8 cellular contexts compared by ENCODE assay signal in the genomic region with DNA sequence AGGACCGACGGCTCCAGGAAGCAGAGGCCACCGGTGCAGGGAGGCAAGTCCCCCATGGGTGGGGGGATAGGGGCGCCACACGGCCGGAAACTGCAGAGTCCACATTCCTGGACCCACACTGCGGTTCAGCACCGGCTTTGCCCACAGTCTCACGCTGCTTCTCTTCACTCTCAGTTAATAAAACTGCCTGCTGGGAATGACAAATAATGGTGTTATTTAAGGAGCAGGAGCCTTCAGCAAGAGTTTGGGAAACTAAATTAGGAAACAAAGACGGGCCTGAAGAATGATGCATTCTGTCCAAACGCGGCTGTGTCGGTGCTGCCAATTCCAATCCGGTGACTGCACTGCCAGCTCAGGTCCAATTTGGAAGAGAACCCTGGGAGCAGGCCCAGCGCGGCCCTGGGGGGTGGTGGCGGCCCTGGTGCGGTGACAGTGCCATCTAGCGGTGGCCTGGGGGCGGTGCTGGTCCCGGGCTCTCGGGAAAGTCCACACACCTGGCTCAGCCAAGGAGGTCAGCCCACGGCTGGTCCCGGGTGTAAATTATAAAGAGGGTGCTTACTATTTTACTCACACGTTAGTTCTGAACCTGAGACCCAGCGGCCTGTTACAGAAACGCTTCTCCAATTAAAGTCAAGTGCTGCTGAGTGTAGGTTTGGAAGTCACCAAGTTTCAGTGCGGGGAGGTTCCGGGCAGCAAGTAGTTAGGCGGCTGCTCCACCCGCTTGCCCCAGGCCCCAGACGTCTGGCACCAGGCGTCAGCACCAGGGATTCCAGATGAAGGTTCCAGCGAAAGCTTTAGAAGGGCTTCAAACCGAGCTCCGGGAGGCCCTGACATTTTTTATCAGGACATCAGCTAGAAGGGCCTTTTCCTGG.
DNase-seq lines count a peak whose midpoint lies in the region; ATAC-seq and TF ChIP-seq lines count a peak whose summit lies in the region.

No MANE protein-coding gene starts in this region.

- no peaks in the 10 kb centered on the region for H3K79me2 ChIP-seq in OCI-LY1 (ENCODE audit: insufficient read depth, low read length)

- peaks cover 1% of the 10 kb centered on the region for H3K4me1 Mint-ChIP-seq in activated T-helper 2 cell treated with anti-CD3 and anti-CD28 coated beads, Interferon-gamma antibody, Interleukin-2, Interleukin-4, amounts not matched to agents 10 μg/mL and 5 μg/mL and 100 μg/mL, durations not matched to agents 14 hours and 24 hours and 36 hours (ENCODE audit: low read depth)
- H3K4me1 Mint-ChIP-seq in neural crest cell: peaks cover 5% of the 10 kb centered on the region

- no peaks in the 10 kb centered on the region for H4K20me1 ChIP-seq in OCI-LY1 (ENCODE audit: insufficient read depth, low read length)

- H3K4me3 ChIP-seq in OCI-LY1 (ENCODE audit: low read depth, low read length, poor library complexity, severe bottlenecking): no peak overlapping the region

- no peaks in the 10 kb centered on the region for H3K9me2 ChIP-seq in OCI-LY1 (ENCODE audit: low read depth, low read length)

- no peak overlapping the region for H3K4me2 ChIP-seq in OCI-LY1 (ENCODE audit: low read length)

- H3K4me1 ChIP-seq in OCI-LY1 (ENCODE audit: insufficient read depth, low read length, severe bottlenecking): no peaks in the 10 kb centered on the region

- H3K27me3 Mint-ChIP-seq in activated T-helper 2 cell treated with anti-CD3 and anti-CD28 coated beads, Interferon-gamma antibody, Interleukin-2, Interleukin-4, amounts not matched to agents 10 μg/mL and 5 μg/mL and 100 μg/mL, durations not matched to agents 14 hours and 24 hours and 36 hours (ENCODE audit: low read depth): no peaks in the 10 kb centered on the region
- peaks cover 2% of the 10 kb centered on the region for H3K27me3 Mint-ChIP-seq in neural crest cell (ENCODE audit: low read depth)

- H3K4me3 Mint-ChIP-seq in activated T-helper 2 cell treated with anti-CD3 and anti-CD28 coated beads, Interferon-gamma antibody, Interleukin-2, Interleukin-4, amounts not matched to agents 10 μg/mL and 5 μg/mL and 100 μg/mL, durations not matched to agents 14 hours and 24 hours and 36 hours (ENCODE audit: low read depth): no peak overlapping the region
- no peak overlapping the region for H3K4me3 Mint-ChIP-seq in neural crest cell

- H3K36me3 Mint-ChIP-seq in activated T-helper 2 cell treated with anti-CD3 and anti-CD28 coated beads, Interferon-gamma antibody, Interleukin-2, Interleukin-4, amounts not matched to agents 10 μg/mL and 5 μg/mL and 100 μg/mL, durations not matched to agents 14 hours and 24 hours and 36 hours (ENCODE audit: low read depth): no peaks in the 10 kb centered on the region
- no peaks in the 10 kb centered on the region for H3K36me3 Mint-ChIP-seq in neural crest cell (ENCODE audit: low read depth)

- H3K27me3 ChIP-seq in OCI-LY1 (ENCODE audit: insufficient read depth, low read length): no peaks in the 10 kb centered on the region

- no peaks in the 10 kb centered on the region for H3K9me3 Mint-ChIP-seq in activated T-helper 2 cell treated with anti-CD3 and anti-CD28 coated beads, Interferon-gamma antibody, Interleukin-2, Interleukin-4, amounts not matched to agents 10 μg/mL and 5 μg/mL and 100 μg/mL, durations not matched to agents 14 hours and 24 hours and 36 hours
- H3K9me3 Mint-ChIP-seq in neural crest cell: no peaks in the 10 kb centered on the region

- ATAC-seq in GM18505 (IDR thresholded peaks at IDR 0.05; ENCODE audit: unreplicated experiment) (peak; percentile 88), HG03025 (IDR thresholded peaks at IDR 0.05; ENCODE audit: low FRiP score, unreplicated experiment) (peak; percentile 56)
- peak; percentile 60 for ATAC-seq in stimulated activated naive CD8-positive, alpha-beta T cell treated with anti-CD3 and anti-CD28 coated beads, Interleukin-15, Interleukin-2, amounts not matched to agents 100 U/mL and 50 U/mL, for 24 hours

- H3F3A ChIP-seq in OCI-LY1 (ENCODE audit: insufficient read depth, low read length): no peaks in the 10 kb centered on the region

- no peaks in the 10 kb centered on the region for H3K9me3 ChIP-seq in OCI-LY1 (ENCODE audit: low read length)

- no peak overlapping the region for H3K27ac Mint-ChIP-seq in activated T-helper 2 cell treated with anti-CD3 and anti-CD28 coated beads, Interferon-gamma antibody, Interleukin-2, Interleukin-4, amounts not matched to agents 10 μg/mL and 5 μg/mL and 100 μg/mL, durations not matched to agents 14 hours and 24 hours and 36 hours
- no peak overlapping the region for H3K27ac Mint-ChIP-seq in neural crest cell (ENCODE audit: unreplicated experiment)

- DNase-seq in 8988T: peak; percentile 92
- DNase-seq in activated T-helper 2 cell treated with anti-CD3 and anti-CD28 coated beads, Interferon-gamma antibody, Interleukin-2, Interleukin-4, amounts not matched to agents 10 μg/mL and 5 μg/mL and 100 μg/mL, durations not matched to agents 14 hours and 24 hours and 36 hours (ENCODE audit: low spot score): peak; percentile 30
- peak; percentile 87 for DNase-seq in fibroblast of the conjunctiva (ENCODE audit: low read depth)
- peak; percentile 66 for DNase-seq in neural crest cell (ENCODE audit: low read depth, low spot score)
- peak; percentile 71 for DNase-seq in stimulated activated naive CD8-positive, alpha-beta T cell treated with anti-CD3 and anti-CD28 coated beads, Interleukin-15, Interleukin-2, amounts not matched to agents 100 U/mL and 50 U/mL, for 24 hours

- no peak overlapping the region for H3K27ac ChIP-seq in OCI-LY1 (ENCODE audit: low read depth, low read length, poor library complexity, severe bottlenecking)

- no peaks in the 10 kb centered on the region for H3K36me3 ChIP-seq in OCI-LY1 (ENCODE audit: insufficient read depth, low read length)

- no peak for TF ChIP-seq POLR2A in GM18505 (IDR thresholded peaks at IDR 0.05; ENCODE audit: borderline replicate concordance, extremely low read depth, insufficient read depth, insufficient read length)

- intact Hi-C loops in activated T-helper 2 cell treated with anti-CD3 and anti-CD28 coated beads, Interferon-gamma antibody, Interleukin-2, Interleukin-4, amounts not matched to agents 10 μg/mL and 5 μg/mL and 100 μg/mL, durations not matched to agents 14 hours and 24 hours and 36 hours (cut with micrococcal nuclease): no loop called here

- no peak overlapping the region for H3K9ac ChIP-seq in OCI-LY1 (ENCODE audit: low read length)

- H2AFZ ChIP-seq in OCI-LY1 (ENCODE audit: low read length): no peak overlapping the region

- peak; percentile 84 for TF ChIP-seq CTCF in OCI-LY1 (IDR thresholded peaks at IDR 0.05; ENCODE audit: low read length)
- TF ChIP-seq CTCF in neural crest cell (conservative IDR thresholded peaks at IDR 0.05): peak; percentile 99

Comparison
In these comparisons a context has a peak if more than half of its experiments do, and no peak if none do; other contexts are left out.
1. DNase-seq: peak in every context shown above with its lines; median percentile 92 in 8988T; 87 in fibroblast of the conjunctiva; 71 in stimulated activated naive CD8-positive, alpha-beta T cell treated with anti-CD3 and anti-CD28 coated beads, Interleukin-15, Interleukin-2, amounts not matched to agents 100 U/mL and 50 U/mL, for 24 hours; 66 in neural crest cell; 30 in activated T-helper 2 cell treated with anti-CD3 and anti-CD28 coated beads, Interferon-gamma antibody, Interleukin-2, Interleukin-4, amounts not matched to agents 10 μg/mL and 5 μg/mL and 100 μg/mL, durations not matched to agents 14 hours and 24 hours and 36 hours.